In genomic region chr10:110547139-110547761, GRCh38 we compare ENCODE assay signal across 8 cellular contexts. TPM values are rescaled to one million over a fixed set of nuclear protein-coding genes. Genes with fewer than 3 reads are reported as not detected.
A peak's percentile ranks its signal among the peaks of the same experiment; 100 is the strongest.
DNase-seq lines count a peak whose midpoint lies in the region; ATAC-seq and TF ChIP-seq lines count a peak whose summit lies in the region.

No MANE protein-coding gene starts in this region.

- H4K20me1 ChIP-seq in mammary epithelial cell (ENCODE audit: insufficient read depth, low read length): no peaks in the 10 kb centered on the region

- DNase-seq in NCI-H510A treated with DMSO at 0.1 percent for 48 hours (lab: John Stamatoyannopoulos, UW) (peak; percentile 71), NCI-H510A (lab: John Stamatoyannopoulos, UW) (no peak), HFFc6 (peak; percentile 68), NCI-H774 (lab: John Stamatoyannopoulos, UW) (peak; percentile 14), mammary epithelial cell (peak; percentile 48), left kidney (ENCODE audit: low read depth, low spot score) (peak; percentile 78), upper lobe of right lung (no peak)

- no peaks in the 10 kb centered on the region for H3K36me3 ChIP-seq in mammary epithelial cell (ENCODE audit: insufficient read depth, low read length)
- no peaks in the 10 kb centered on the region for H3K36me3 ChIP-seq in upper lobe of right lung

- H3K27me3 Mint-ChIP-seq in HFFc6 (ENCODE audit: insufficient read depth): no peaks in the 10 kb centered on the region

- no peak overlapping the region for H3K4me3 Mint-ChIP-seq in HFFc6

- H3K36me3 Mint-ChIP-seq in HFFc6 (ENCODE audit: low read depth): no peaks in the 10 kb centered on the region

- peaks cover 2% of the 10 kb centered on the region for H3K27me3 ChIP-seq in mammary epithelial cell (ENCODE audit: insufficient read depth, low read length)
- no peaks in the 10 kb centered on the region for H3K27me3 ChIP-seq in upper lobe of right lung

- 14% methylated on average over 8 of the region's 8 CpGs for WGBS in mammary epithelial cell (ENCODE audit: low coverage, missing lambda C conversion rate)

- intact Hi-C loops in mammary epithelial cell (cut with micrococcal nuclease): loop anchor here (1.0 to 2.0 kb wide), 5 partner anchors 48 to 241 kb away; no protein-coding TSS in a partner anchor
- intact Hi-C loops in upper lobe of right lung (cut with DNase I): loop anchor here (5.0 kb wide), 1 partner anchor 235 kb away; no protein-coding TSS in a partner anchor

- CTCF ChIA-PET in mammary epithelial cell (lab: Charles Lee; ENCODE audit: low non-redundant PET): no interaction called here

- TF ChIP-seq CTCF in HFFc6 (IDR thresholded peaks at IDR 0.05): peak; percentile 94
- peak; percentile 82 to 83 for TF ChIP-seq CTCF in mammary epithelial cell (conservative IDR thresholded peaks at IDR 0.05 in 1 of 2, IDR thresholded peaks at IDR 0.05 in 1 of 2; ENCODE audit: extremely low read depth in 1 of 2, insufficient read depth in 1 of 2, low read depth in 1 of 2, low read length in 2 of 2)
- TF ChIP-seq CTCF in upper lobe of right lung (IDR thresholded peaks at IDR 0.05): peak; percentile 86

- no peak overlapping the region for H3K9ac ChIP-seq in mammary epithelial cell (ENCODE audit: insufficient read depth, low read length)

- dilution Hi-C loops in mammary epithelial cell (cut with HindIII; ENCODE audit: low sequenced_read_pairs): loop anchor here (5.0 to 10.0 kb wide), 2 partner anchors 40 to 222 kb away; no protein-coding TSS in a partner anchor

- peaks cover 20% of the 10 kb centered on the region for H3K4me1 Mint-ChIP-seq in HFFc6 (ENCODE audit: low read depth)

- H3K4me3 ChIP-seq in mammary epithelial cell (replicated peaks in 1 of 3; ENCODE audit: insufficient read depth in 1 of 3, low read depth in 2 of 3, low read length in 3 of 3) (no peak overlapping the region), upper lobe of right lung (no peak overlapping the region)

- H3K9me3 Mint-ChIP-seq in HFFc6: no peaks in the 10 kb centered on the region

- H3K4me1 ChIP-seq in mammary epithelial cell (ENCODE audit: insufficient read depth, low read length) (peaks cover 3% of the 10 kb centered on the region), upper lobe of right lung (peaks cover 16% of the 10 kb centered on the region)

- in situ Hi-C loops in mammary epithelial cell (cut with MboI; ENCODE audit: low sequenced_read_pairs in 2 of 2): loop anchor here in 1 of 2 donors (10.0 kb wide), 1 partner anchor 232 kb away; no protein-coding TSS in a partner anchor

- H3K9me3 ChIP-seq in mammary epithelial cell (replicated peaks; ENCODE audit: insufficient read depth, low read length) (no peaks in the 10 kb centered on the region), upper lobe of right lung (no peaks in the 10 kb centered on the region)

- peak; percentile 75 for ATAC-seq in upper lobe of right lung
- ATAC-seq in HG03378 (IDR thresholded peaks at IDR 0.05; ENCODE audit: unreplicated experiment): no peak

- H2AFZ ChIP-seq in mammary epithelial cell (ENCODE audit: low read depth, low read length): no peak overlapping the region

- H3K79me2 ChIP-seq in mammary epithelial cell (ENCODE audit: insufficient read depth, low read length): no peaks in the 10 kb centered on the region

- H3K27ac ChIP-seq in mammary epithelial cell (ENCODE audit: insufficient read depth, low read depth, low read length) (no peak overlapping the region), upper lobe of right lung (no peak overlapping the region)

- no TSS peak for BruUV-seq in mammary epithelial cell (replicated peaks; lab: Mats Ljungman, UMichigan)

- H3K27ac Mint-ChIP-seq in HFFc6: peak overlapping the region; percentile 1; the same call in 1 of the 2 replicates

- no peak overlapping the region for H3K4me2 ChIP-seq in mammary epithelial cell (ENCODE audit: insufficient read depth, low read depth, low read length)

RNA-seq across cellular contexts. Expression of gene SMC3, which starts 20.2 kb away (rescaled TPM):
- total RNA-seq in HFFc6 (2021; fragmentation: NEBNext Ultra II Directional; extraction: Animal tissue kit (Norgen Biotek cat#: 25700)): 10 to 100 TPM; 26.0 to 40.5 (median 38.0) TPM
- 10 to 100 TPM; 10.2 to 34.3 TPM for total RNA-seq in mammary epithelial cell
- polyA plus RNA-seq in mammary epithelial cell: 8.7 TPM
- polyA minus RNA-seq in mammary epithelial cell: 10.0 TPM
- 29.8 TPM for total RNA-seq in upper lobe of right lung

RNA-seq across cellular contexts. Expression of gene DUSP5, which starts 49.5 kb away (rescaled TPM):
- total RNA-seq in HFFc6 (2021; fragmentation: NEBNext Ultra II Directional; extraction: Animal tissue kit (Norgen Biotek cat#: 25700)): 10 to 100 TPM; 31.9 to 58.2 (median 35.0) TPM
- total RNA-seq in mammary epithelial cell (100 to 1,000 TPM in 1 of 2 donors, 10 to 100 TPM in 1; 18.0 to 107 TPM), upper lobe of right lung (24.0 TPM)
- polyA plus RNA-seq in mammary epithelial cell: 66.7 TPM
- 70.5 TPM for polyA minus RNA-seq in mammary epithelial cell

Comparison
In these comparisons a context has a peak if more than half of its experiments do, and no peak if none do; other contexts are left out.
1. DNase-seq: peak in NCI-H510A treated with DMSO at 0.1 percent for 48 hours (single experiment), HFFc6 (single experiment), NCI-H774 (single experiment), mammary epithelial cell (single experiment) and left kidney (single experiment); none in NCI-H510A (single experiment) and upper lobe of right lung (single experiment).
2. Peak in every context shown above with its lines, with median percentiles within 50 percentile points of each other: CTCF ChIP-seq.